1 cellular context compared by ENCODE assay signal in genomic region chr13:71672527-71672926, GRCh38.
TF ChIP-seq lines count a peak whose summit lies in the region.

No MANE protein-coding gene starts in this region.

TF ChIP-seq in H1, 55 proteins besides CTCF, POLR2A, EP300 and RAD21:
- TF ChIP-seq RNF2 (IDR thresholded peaks at IDR 0.05; ENCODE audit: borderline replicate concordance, low read depth, low read length, missing control alignments, poor library complexity, severe bottlenecking) (no peak), CHD7 (IDR thresholded peaks at IDR 0.05; ENCODE audit: insufficient replicate concordance, low read length) (no peak), GTF2F1 (IDR thresholded peaks at IDR 0.05; ENCODE audit: borderline replicate concordance, low read depth, low read length) (no peak), RBBP5 (IDR thresholded peaks at IDR 0.05; ENCODE audit: borderline replicate concordance, low read depth, low read length) (no peak), USF2 (IDR thresholded peaks at IDR 0.05; ENCODE audit: low read length) (no peak)
